ENCODE assay signal across 15 cellular contexts in the genomic region with DNA sequence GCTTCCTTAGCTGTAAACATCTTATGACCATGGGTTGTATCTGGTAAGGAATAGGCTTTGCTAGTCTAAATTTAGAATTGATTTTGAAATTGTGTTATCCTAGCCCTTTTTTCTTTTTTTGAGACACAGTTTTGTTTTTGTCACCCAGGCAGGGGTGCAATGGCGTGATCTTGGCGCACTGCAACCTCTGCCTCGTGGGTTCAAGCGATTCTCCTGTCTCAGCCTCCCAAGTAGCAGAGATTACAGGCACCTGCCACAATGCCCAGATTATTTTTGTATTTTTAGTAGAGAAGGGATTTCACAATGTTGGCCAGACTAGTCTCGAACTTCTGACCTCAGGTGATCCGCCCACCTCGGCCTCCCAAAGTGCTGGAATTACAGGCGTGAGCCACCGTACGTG. TPM values are rescaled to one million over a fixed set of nuclear protein-coding genes. Genes with fewer than 3 reads are reported as not detected.
A peak's percentile ranks its signal among the peaks of the same experiment; 100 is the strongest.
DNase-seq lines count a peak whose midpoint lies in the region; ATAC-seq and TF ChIP-seq lines count a peak whose summit lies in the region.
"Had no signal": no experiment of that assay in that cellular context is flagged by ENCODE, and none has a peak within 500 bp of the region (broad histone marks: within the 10 kb centered on the region; RNA-seq: fewer than 3 reads in every experiment).

No MANE protein-coding gene starts in this region.

- ATAC-seq in activated CD8-positive, alpha-beta memory T cell treated with anti-CD3 and anti-CD28 coated beads, Interleukin-2, amount 10 ng/mL, durations not matched to agents 7 days and 5 days: no peak
- ATAC-seq in activated B cell treated with CpG ODN at 0.5 μM for 24 hours (ENCODE audit: low read depth) (no peak), HG02610 (IDR thresholded peaks at IDR 0.05; ENCODE audit: unreplicated experiment) (no peak)
- ATAC-seq: naive thymus-derived CD4-positive, alpha-beta T cell had no signal

- H3K27ac ChIP-seq in tibial nerve: peak overlapping the region; percentile 57 to 100 (median 92)
- H3K27ac ChIP-seq: thyroid gland had no signal

- no peaks in the 10 kb centered on the region for H3K27me3 ChIP-seq in tibial nerve
- H3K27me3 ChIP-seq: thyroid gland had no signal

- no peaks in the 10 kb centered on the region for H3K9me3 Mint-ChIP-seq in activated CD8-positive, alpha-beta memory T cell treated with anti-CD3 and anti-CD28 coated beads, Interleukin-2, amount 10 ng/mL, durations not matched to agents 7 days and 5 days (ENCODE audit: low read depth)
- no peaks in the 10 kb centered on the region for H3K9me3 Mint-ChIP-seq in activated B cell treated with CpG ODN at 0.5 μM for 24 hours

- 81 to 83% methylated on average over 10 of the region's 10 CpGs for WGBS in tibial nerve, 2 donors

- H3K4me1 Mint-ChIP-seq in activated CD8-positive, alpha-beta memory T cell treated with anti-CD3 and anti-CD28 coated beads, Interleukin-2, amount 10 ng/mL, durations not matched to agents 7 days and 5 days: peaks cover 46% of the 10 kb centered on the region
- H3K4me1 Mint-ChIP-seq in activated B cell treated with CpG ODN at 0.5 μM for 24 hours: peaks cover 51% of the 10 kb centered on the region

- TF ChIP-seq CTCF in activated B cell treated with CpG ODN at 0.5 μM for 24 hours (IDR thresholded peaks at IDR 0.05) (no peak), tibial nerve (IDR thresholded peaks at IDR 0.05) (no peak)

- H3K36me3 Mint-ChIP-seq in activated CD8-positive, alpha-beta memory T cell treated with anti-CD3 and anti-CD28 coated beads, Interleukin-2, amount 10 ng/mL, durations not matched to agents 7 days and 5 days: peaks cover 30% of the 10 kb centered on the region
- peaks cover 26% of the 10 kb centered on the region for H3K36me3 Mint-ChIP-seq in activated B cell treated with CpG ODN at 0.5 μM for 24 hours (ENCODE audit: low read depth)

- H3K27ac Mint-ChIP-seq in activated CD8-positive, alpha-beta memory T cell treated with anti-CD3 and anti-CD28 coated beads, Interleukin-2, amount 10 ng/mL, durations not matched to agents 7 days and 5 days: peak overlapping the region; percentile 14
- H3K27ac Mint-ChIP-seq in activated B cell treated with CpG ODN at 0.5 μM for 24 hours: peak overlapping the region; percentile 53

- no peaks in the 10 kb centered on the region for H3K9me3 ChIP-seq in tibial nerve
- H3K9me3 ChIP-seq: thyroid gland had no signal

- intact Hi-C loops in activated B cell treated with CpG ODN at 0.5 μM for 24 hours (cut with micrococcal nuclease): loop anchor here (5.0 kb wide), 1 partner anchor 281 kb away; the partner anchor contains the start of gene DDX23

- H3K36me3 ChIP-seq in tibial nerve: peaks cover 0 to 13% (median 8%) of the 10 kb centered on the region in 3 donors

- CTCF ChIA-PET in activated CD8-positive, alpha-beta memory T cell treated with anti-CD3 and anti-CD28 coated beads, Interleukin-2, amount 10 ng/mL, durations not matched to agents 7 days and 5 days (lab: Charles Lee): interaction anchor here (0.9 to 4.6 kb wide), 6 partner anchors 27 to 130 kb away, joined by 3 to 36 read pairs (median 3); partner anchors contain the start of gene TUBA1A
- CTCF ChIA-PET in activated B cell treated with CpG ODN at 0.5 μM for 24 hours (lab: Charles Lee): interaction anchor here (1.5 kb wide), 1 partner anchor 46 kb away, joined by 4 read pairs; no protein-coding TSS in a partner anchor

- H3K4me3 ChIP-seq in tibial nerve: peak overlapping the region in 1 of 4 donors; percentile 99
- H3K4me3 ChIP-seq: thyroid gland had no signal

- no peak for DNase-seq in activated CD8-positive, alpha-beta memory T cell treated with anti-CD3 and anti-CD28 coated beads, Interleukin-2, amount 10 ng/mL, durations not matched to agents 7 days and 5 days
- DNase-seq in activated CD8-positive, alpha-beta memory T cell treated with anti-CD3 and anti-CD28 coated beads, Interleukin-2, amount 50 U/mL, for 4 hours: no peak
- DNase-seq in activated B cell treated with CpG ODN at 0.5 μM for 24 hours: no peak
- peak; percentile 52 for DNase-seq in fibroblast of gingiva (ENCODE audit: low read depth)
- DNase-seq in tibial nerve (ENCODE audit: low spot score in 2 of 2): no peak
- no peak for DNase-seq in NCI-H748 (lab: John Stamatoyannopoulos, UW; ENCODE audit: unreplicated experiment)
- no peak for DNase-seq in NCI-H2196 (lab: John Stamatoyannopoulos, UW; ENCODE audit: unreplicated experiment)
- DNase-seq: activated CD8-positive, alpha-beta memory T cell treated with anti-CD3 and anti-CD28 coated beads, Interleukin-2, amount 50 U/mL, for 48 hours; aorta; DMS 273 treated with DMSO at 0.1 percent for 48 hours; effector CD4-positive, alpha-beta T cell; MV-4-11; naive thymus-derived CD4-positive, alpha-beta T cell; thyroid gland had no signal

- POLR2A ChIA-PET in activated B cell treated with CpG ODN at 0.5 μM for 24 hours (lab: Charles Lee): interaction anchor here (4.1 to 6.8 kb wide), 3 partner anchors 23 to 56 kb away, joined by 44 to 190 read pairs (median 107); partner anchors contain the start of genes LMBR1L and TUBA1A

- no peak for TF ChIP-seq POLR2A in tibial nerve (IDR thresholded peaks at IDR 0.05)

- no peak for TF ChIP-seq EP300 in tibial nerve (IDR thresholded peaks at IDR 0.05)

- H3K27me3 Mint-ChIP-seq in activated CD8-positive, alpha-beta memory T cell treated with anti-CD3 and anti-CD28 coated beads, Interleukin-2, amount 10 ng/mL, durations not matched to agents 7 days and 5 days: peaks cover 6% of the 10 kb centered on the region
- no peaks in the 10 kb centered on the region for H3K27me3 Mint-ChIP-seq in activated B cell treated with CpG ODN at 0.5 μM for 24 hours

- peak overlapping the region; percentile 84 for H3K4me3 Mint-ChIP-seq in activated CD8-positive, alpha-beta memory T cell treated with anti-CD3 and anti-CD28 coated beads, Interleukin-2, amount 10 ng/mL, durations not matched to agents 7 days and 5 days
- H3K4me3 Mint-ChIP-seq in activated B cell treated with CpG ODN at 0.5 μM for 24 hours: no peak overlapping the region

- peaks cover 0 to 40% (median 9%) of the 10 kb centered on the region in 4 donors for H3K4me1 ChIP-seq in tibial nerve

RNA-seq across cellular contexts. Expression of gene TUBA1B, which starts 2.4 kb away (rescaled TPM):
- 1,000 to 10,000 TPM; 1,970 to 2,009 TPM for total RNA-seq in activated CD8-positive, alpha-beta memory T cell treated with anti-CD3 and anti-CD28 coated beads, Interleukin-2, amount 10 ng/mL, durations not matched to agents 7 days and 5 days
- total RNA-seq in activated B cell treated with CpG ODN at 0.5 μM for 24 hours: 916 and 951 TPM in 2 replicates
- 100 to 1,000 TPM; 516 to 967 (median 709) TPM for total RNA-seq in tibial nerve

RNA-seq across cellular contexts. Expression of gene LMBR1L, which starts 22.9 kb away (rescaled TPM):
- total RNA-seq in activated CD8-positive, alpha-beta memory T cell treated with anti-CD3 and anti-CD28 coated beads, Interleukin-2, amount 10 ng/mL, durations not matched to agents 7 days and 5 days: 10 to 100 TPM; 46.9 to 53.4 TPM
- total RNA-seq in activated B cell treated with CpG ODN at 0.5 μM for 24 hours (64.2 and 79.9 TPM in 2 replicates), tibial nerve (10 to 100 TPM; 50.3 to 97.5 (median 73.0) TPM)

RNA-seq across cellular contexts. Expression of gene DHH, which starts 39.0 kb away (rescaled TPM):
- total RNA-seq in activated CD8-positive, alpha-beta memory T cell treated with anti-CD3 and anti-CD28 coated beads, Interleukin-2, amount 10 ng/mL, durations not matched to agents 7 days and 5 days: under 1 TPM in 1 of 2 experiments, not detected in 1; 0.15 TPM
- 0.09 TPM in 1 of 2 replicates, not detected in the other for total RNA-seq in activated B cell treated with CpG ODN at 0.5 μM for 24 hours
- 10 to 100 TPM; 55.5 to 94.7 (median 60.1) TPM for total RNA-seq in tibial nerve

RNA-seq across cellular contexts. Expression of gene TUBA1A, which starts 55.3 kb away (rescaled TPM):
- 10 to 100 TPM; 91.0 to 96.5 TPM for total RNA-seq in activated CD8-positive, alpha-beta memory T cell treated with anti-CD3 and anti-CD28 coated beads, Interleukin-2, amount 10 ng/mL, durations not matched to agents 7 days and 5 days
- total RNA-seq in activated B cell treated with CpG ODN at 0.5 μM for 24 hours (114 and 115 TPM in 2 replicates), tibial nerve (100 to 1,000 TPM; 264 to 402 (median 307) TPM)

Comparison
In these comparisons a context has a peak if more than half of its experiments do, and no peak if none do; other contexts are left out.
1. RNA of gene DHH, which starts 39.0 kb away (total RNA-seq): 55.5 to 94.7 TPM in tibial nerve; 0.15 TPM in activated CD8-positive, alpha-beta memory T cell treated with anti-CD3 and anti-CD28 coated beads, Interleukin-2, amount 10 ng/mL, durations not matched to agents 7 days and 5 days and 0.09 TPM in activated B cell treated with CpG ODN at 0.5 μM for 24 hours; every median in the first group is over 10 times any median in the second.